In genomic region chr1:158246650-158247049, GRCh38 we compare ENCODE assay signal across 16 cellular contexts. TPM values are rescaled to one million over a fixed set of nuclear protein-coding genes. Genes with fewer than 3 reads are reported as not detected.
DNase-seq lines count a peak whose midpoint lies in the region; ATAC-seq and TF ChIP-seq lines count a peak whose summit lies in the region.
"Had no signal": no experiment of that assay in that cellular context is flagged by ENCODE, and none has a peak within 500 bp of the region (broad histone marks: within the 10 kb centered on the region; RNA-seq: fewer than 3 reads in every experiment).

No MANE protein-coding gene starts in this region.

- no peak overlapping the region for H3K4me3 ChIP-seq in spleen
- H3K4me3 ChIP-seq: coronary artery, K562 had no signal

- no peak for ATAC-seq in activated CD8-positive, alpha-beta T cell treated with anti-CD3 and anti-CD28 coated beads for 36 hours
- ATAC-seq in activated CD8-positive, alpha-beta T cell treated with anti-CD3 and anti-CD28 coated beads, Interleukin-2, amount 10 ng/mL, durations not matched to agents 7 days and 5 days = no peak
- ATAC-seq: K562; natural killer cell treated with Interleukin-12 subunit alpha and Interleukin-12 subunit beta and Interleukin-15 and Interleukin-18, amount 100 ng/mL, for 72 hours had no signal

- peaks cover 0 to 4% (median 0%) of the 10 kb centered on the region in 7 donors for H3K27me3 ChIP-seq in spleen (replicated peaks in 1 of 7)

- H3K36me3 ChIP-seq in spleen = no peaks in the 10 kb centered on the region

- no peak overlapping the region for H3K27ac Mint-ChIP-seq in activated CD8-positive, alpha-beta T cell treated with anti-CD3 and anti-CD28 coated beads for 36 hours
- no peak overlapping the region for H3K27ac Mint-ChIP-seq in activated CD8-positive, alpha-beta T cell treated with anti-CD3 and anti-CD28 coated beads, Interleukin-2, amount 10 ng/mL, durations not matched to agents 7 days and 5 days
- H3K27ac Mint-ChIP-seq: activated CD4-positive, alpha-beta memory T cell treated with anti-CD3 and anti-CD28 coated beads, Interleukin-2, amount 10 ng/mL, durations not matched to agents 7 days and 5 days; natural killer cell treated with Interleukin-12 subunit alpha and Interleukin-12 subunit beta and Interleukin-15 and Interleukin-18, amount 100 ng/mL, for 72 hours; type B pancreatic cell had no signal

- H3K27ac ChIP-seq in spleen = no peak overlapping the region

- no peaks in the 10 kb centered on the region for H3K36me3 Mint-ChIP-seq in activated CD8-positive, alpha-beta T cell treated with anti-CD3 and anti-CD28 coated beads for 36 hours (ENCODE audit: low read depth)
- H3K36me3 Mint-ChIP-seq in activated CD8-positive, alpha-beta T cell treated with anti-CD3 and anti-CD28 coated beads, Interleukin-2, amount 10 ng/mL, durations not matched to agents 7 days and 5 days (ENCODE audit: low read depth) = no peaks in the 10 kb centered on the region
- H3K36me3 Mint-ChIP-seq: type B pancreatic cell had no signal

- no peaks in the 10 kb centered on the region for H3K9me3 ChIP-seq in spleen

- peaks cover 14 to 54% (median 34%) of the 10 kb centered on the region in 6 donors for H3K4me1 ChIP-seq in spleen

- no peak for TF ChIP-seq POLR2A in spleen (IDR thresholded peaks at IDR 0.05)

- no peaks in the 10 kb centered on the region for H3K9me3 Mint-ChIP-seq in activated CD8-positive, alpha-beta T cell treated with anti-CD3 and anti-CD28 coated beads for 36 hours
- no peaks in the 10 kb centered on the region for H3K9me3 Mint-ChIP-seq in activated CD8-positive, alpha-beta T cell treated with anti-CD3 and anti-CD28 coated beads, Interleukin-2, amount 10 ng/mL, durations not matched to agents 7 days and 5 days (ENCODE audit: insufficient read depth)
- H3K9me3 Mint-ChIP-seq: activated CD4-positive, alpha-beta memory T cell treated with anti-CD3 and anti-CD28 coated beads, Interleukin-2, amount 10 ng/mL, durations not matched to agents 7 days and 5 days; natural killer cell treated with Interleukin-12 subunit alpha and Interleukin-12 subunit beta and Interleukin-15 and Interleukin-18, amount 100 ng/mL, for 72 hours; type B pancreatic cell had no signal

- no peak overlapping the region for H3K4me3 Mint-ChIP-seq in activated CD8-positive, alpha-beta T cell treated with anti-CD3 and anti-CD28 coated beads for 36 hours
- H3K4me3 Mint-ChIP-seq in activated CD8-positive, alpha-beta T cell treated with anti-CD3 and anti-CD28 coated beads, Interleukin-2, amount 10 ng/mL, durations not matched to agents 7 days and 5 days = no peak overlapping the region
- H3K4me3 Mint-ChIP-seq: activated CD4-positive, alpha-beta memory T cell treated with anti-CD3 and anti-CD28 coated beads, Interleukin-2, amount 10 ng/mL, durations not matched to agents 7 days and 5 days; type B pancreatic cell had no signal

- peaks cover 18% of the 10 kb centered on the region for H3K4me1 Mint-ChIP-seq in activated CD8-positive, alpha-beta T cell treated with anti-CD3 and anti-CD28 coated beads for 36 hours (ENCODE audit: low read depth)
- peaks cover 19% of the 10 kb centered on the region for H3K4me1 Mint-ChIP-seq in activated CD8-positive, alpha-beta T cell treated with anti-CD3 and anti-CD28 coated beads, Interleukin-2, amount 10 ng/mL, durations not matched to agents 7 days and 5 days (ENCODE audit: low read depth)

- POLR2A ChIA-PET in activated CD8-positive, alpha-beta T cell treated with anti-CD3 and anti-CD28 coated beads for 36 hours (lab: Charles Lee) = no interaction called here
- POLR2A ChIA-PET in activated CD8-positive, alpha-beta T cell treated with anti-CD3 and anti-CD28 coated beads, Interleukin-2, amount 10 ng/mL, durations not matched to agents 7 days and 5 days (lab: Charles Lee) = no interaction called here

- CTCF ChIA-PET in activated CD8-positive, alpha-beta T cell treated with anti-CD3 and anti-CD28 coated beads for 36 hours (lab: Charles Lee) = interaction anchor here (0.7 to 1.0 kb wide), 3 partner anchors 42 to 254 kb away, joined by 3 to 4 read pairs (median 3); no protein-coding TSS in a partner anchor
- CTCF ChIA-PET in activated CD8-positive, alpha-beta T cell treated with anti-CD3 and anti-CD28 coated beads, Interleukin-2, amount 10 ng/mL, durations not matched to agents 7 days and 5 days (lab: Charles Lee) = interaction anchor here (0.7 to 2.2 kb wide), 5 partner anchors 39 to 826 kb away, joined by 3 to 9 read pairs (median 3); no protein-coding TSS in a partner anchor

- DNase-seq in activated CD8-positive, alpha-beta T cell treated with anti-CD3 and anti-CD28 coated beads for 36 hours = peak; percentile 7
- no peak for DNase-seq in activated CD8-positive, alpha-beta T cell treated with anti-CD3 and anti-CD28 coated beads, Interleukin-2, amount 10 ng/mL, durations not matched to agents 7 days and 5 days
- DNase-seq in HT-29 (ENCODE audit: low spot score) (peak; percentile 14), SW480 (ENCODE audit: low spot score) (peak; percentile 22), spleen (no peak), H4 (ENCODE audit: low spot score) (no peak), HuH-7.5 (ENCODE audit: low spot score) (no peak), NCI-H2107 (lab: John Stamatoyannopoulos, UW) (no peak)
- DNase-seq: activated CD4-positive, alpha-beta memory T cell treated with anti-CD3 and anti-CD28 coated beads, Interleukin-2, amount 10 ng/mL, durations not matched to agents 7 days and 5 days had no signal

- H3K27me3 Mint-ChIP-seq in activated CD8-positive, alpha-beta T cell treated with anti-CD3 and anti-CD28 coated beads for 36 hours = peaks cover 47% of the 10 kb centered on the region
- peaks cover 42% of the 10 kb centered on the region for H3K27me3 Mint-ChIP-seq in activated CD8-positive, alpha-beta T cell treated with anti-CD3 and anti-CD28 coated beads, Interleukin-2, amount 10 ng/mL, durations not matched to agents 7 days and 5 days (ENCODE audit: low read depth)

- TF ChIP-seq CTCF in activated CD8-positive, alpha-beta T cell treated with anti-CD3 and anti-CD28 coated beads for 36 hours (IDR thresholded peaks at IDR 0.05) = no peak
- TF ChIP-seq CTCF in spleen (IDR thresholded peaks at IDR 0.05 in 8 of 11, conservative IDR thresholded peaks at IDR 0.05 in 3 of 11) = peak in 9 of 11 experiments; percentile 21 to 39 (median 27)

- intact Hi-C loops in activated CD8-positive, alpha-beta T cell treated with anti-CD3 and anti-CD28 coated beads for 36 hours (cut with micrococcal nuclease) = no loop called here
- intact Hi-C loops in spleen (cut with DNase I; ENCODE audit: low total_unique reads) = no loop called here

- WGBS in spleen, 5 donors = 72 to 87% (median 76%) methylated on average over 7 of the region's 7 CpGs

RNA-seq across cellular contexts. Expression of gene CD1A, which starts 7.6 kb away (rescaled TPM):
- total RNA-seq in activated CD8-positive, alpha-beta T cell treated with anti-CD3 and anti-CD28 coated beads for 36 hours = under 1 TPM in 1 of 2 experiments, not detected in 1; 0.16 TPM
- total RNA-seq in activated CD8-positive, alpha-beta T cell treated with anti-CD3 and anti-CD28 coated beads, Interleukin-2, amount 10 ng/mL, durations not matched to agents 7 days and 5 days = under 1 TPM; 0.18 to 0.26 TPM
- not detected in 2 replicates for total RNA-seq in HT-29 (2014; rRNA removed; shearing (Covaris generic))
- total RNA-seq in spleen = 1 to 10 TPM in 2 of 7 donors, under 1 TPM in 5; 0.34 to 1.7 (median 0.56) TPM
- 1 to 10 TPM; 1.8 to 3.5 (median 2.5) TPM for polyA plus RNA-seq in spleen
- total RNA-seq in H4 (2014; rRNA removed; shearing (Covaris generic)) = not detected in 2 replicates
- total RNA-seq: activated CD4-positive, alpha-beta memory T cell treated with anti-CD3 and anti-CD28 coated beads, Interleukin-2, amount 10 ng/mL, durations not matched to agents 7 days and 5 days; fibroblast of villous mesenchyme; K562; natural killer cell treated with Interleukin-12 subunit alpha and Interleukin-12 subunit beta and Interleukin-15 and Interleukin-18, amount 100 ng/mL, for 72 hours; NCI-H460 had no signal
- polyA plus RNA-seq: K562, keratinocyte had no signal

RNA-seq across cellular contexts. Expression of gene CD1C, which starts 43.1 kb away (rescaled TPM):
- under 1 TPM; 0.25 to 0.65 TPM for total RNA-seq in activated CD8-positive, alpha-beta T cell treated with anti-CD3 and anti-CD28 coated beads for 36 hours
- not detected for total RNA-seq in activated CD8-positive, alpha-beta T cell treated with anti-CD3 and anti-CD28 coated beads, Interleukin-2, amount 10 ng/mL, durations not matched to agents 7 days and 5 days
- total RNA-seq in HT-29 (2014; rRNA removed; shearing (Covaris generic)) = not detected in 2 replicates
- total RNA-seq in spleen = 10 to 100 TPM; 15.0 to 51.6 (median 19.3) TPM
- polyA plus RNA-seq in spleen = 10 to 100 TPM; 38.4 to 85.3 (median 55.0) TPM
- not detected in 2 replicates for total RNA-seq in H4 (2014; rRNA removed; shearing (Covaris generic))
- total RNA-seq: activated CD4-positive, alpha-beta memory T cell treated with anti-CD3 and anti-CD28 coated beads, Interleukin-2, amount 10 ng/mL, durations not matched to agents 7 days and 5 days; fibroblast of villous mesenchyme; K562; natural killer cell treated with Interleukin-12 subunit alpha and Interleukin-12 subunit beta and Interleukin-15 and Interleukin-18, amount 100 ng/mL, for 72 hours; NCI-H460 had no signal
- polyA plus RNA-seq: K562, keratinocyte had no signal

Comparison
In these comparisons a context has a peak if more than half of its experiments do, and no peak if none do; other contexts are left out.
1. DNase-seq: peak in activated CD8-positive, alpha-beta T cell treated with anti-CD3 and anti-CD28 coated beads for 36 hours (single experiment), HT-29 (single experiment) and SW480 (single experiment); none in activated CD8-positive, alpha-beta T cell treated with anti-CD3 and anti-CD28 coated beads, Interleukin-2, amount 10 ng/mL, durations not matched to agents 7 days and 5 days (single experiment), spleen (single experiment), H4 (single experiment), HuH-7.5 (single experiment) and NCI-H2107 (single experiment).
2. RNA of gene CD1C, which starts 43.1 kb away (total RNA-seq): 15.0 to 51.6 TPM in spleen; 0.25 to 0.65 TPM in activated CD8-positive, alpha-beta T cell treated with anti-CD3 and anti-CD28 coated beads for 36 hours, not detected in activated CD8-positive, alpha-beta T cell treated with anti-CD3 and anti-CD28 coated beads, Interleukin-2, amount 10 ng/mL, durations not matched to agents 7 days and 5 days, not detected in HT-29 and not detected in H4; every median in the first group is over 4 times any median in the second.